ENCODE assay signal across 31 cellular contexts in genomic region chr11:34613015-34613414, GRCh38. TPM values are rescaled to one million over a fixed set of nuclear protein-coding genes. Genes with fewer than 3 reads are reported as not detected.
DNase-seq lines count a peak whose midpoint lies in the region; ATAC-seq, FAIRE-seq and TF ChIP-seq lines count a peak whose summit lies in the region.
"Had no signal": no experiment of that assay in that cellular context is flagged by ENCODE, and none has a peak within 500 bp of the region (broad histone marks: within the 10 kb centered on the region; RNA-seq: fewer than 3 reads in every experiment).

No MANE protein-coding gene starts in this region.

- RAD21 ChIA-PET in GM12878 (lab: Charles Lee; ENCODE audit: unreplicated experiment), result no interaction called here

- H3K4me3 ChIP-seq in A549 (no peak overlapping the region), GM12878 (no peak overlapping the region)
- H3K4me3 ChIP-seq: cardiac muscle cell, coronary artery, esophagus muscularis mucosa, hepatocyte, neural progenitor cell, right atrium auricular region, smooth muscle cell had no signal

- no peak overlapping the region for H3K9ac ChIP-seq in GM12878 (ENCODE audit: control insufficient read depth, insufficient read depth, low read length)
- H3K9ac ChIP-seq: neural progenitor cell, parathyroid adenoma had no signal

- SMC1A ChIA-PET in GM12878 (lab: Charles Lee; ENCODE audit: uncharacterized antibody, unreplicated experiment), result interaction anchor here (0.9 kb wide), 1 partner anchor 37 kb away, joined by 3 read pairs; no protein-coding TSS in a partner anchor

- DNase-seq in A549 (ENCODE audit: low read depth in 1 of 2, low spot score in 1 of 2) (no peak), GM12878 (ENCODE audit: low read depth, low spot score) (no peak), SW480 (ENCODE audit: low spot score) (no peak)
- no peak for DNase-seq in activated CD4-positive, alpha-beta T cell treated with anti-CD3 and anti-CD28 coated beads for 36 hours
- DNase-seq: activated CD4-positive, alpha-beta T cell treated with anti-CD3 and anti-CD28 coated beads, Interleukin-2, amount 50 U/mL, for 48 hours; activated CD4-positive, CD25-positive, alpha-beta regulatory T cell; activated CD8-positive, alpha-beta memory T cell treated with anti-CD3 and anti-CD28 coated beads, Interleukin-2, amount 50 U/mL, for 4 hours; activated naive CD8-positive, alpha-beta T cell treated with anti-CD3 and anti-CD28 coated beads for 36 hours; aorta; foreskin melanocyte; NCI-H1092 treated with DMSO at 0.1 percent for 48 hours; NCI-H1930; NCI-H526 had no signal

- H3K27ac ChIP-seq in A549, result peak overlapping the region; percentile 39 to 86; a peak in 5 of 6 replicates
- no peak overlapping the region for H3K27ac ChIP-seq in GM12878 (ENCODE audit: control insufficient read depth, insufficient read depth)
- H3K27ac ChIP-seq: cardiac muscle cell, coronary artery, esophagus muscularis mucosa, hepatocyte, neural progenitor cell, parathyroid adenoma, right atrium auricular region had no signal

- ATAC-seq in A549, result no peak
- peak; percentile 4 for ATAC-seq in GM19328 (IDR thresholded peaks at IDR 0.05; ENCODE audit: unreplicated experiment)
- peak; percentile 4 for ATAC-seq in HG02852 (IDR thresholded peaks at IDR 0.05; ENCODE audit: unreplicated experiment)
- ATAC-seq in GM12878, result no peak
- no peak for ATAC-seq in HG03139 (IDR thresholded peaks at IDR 0.05; ENCODE audit: unreplicated experiment)
- no peak for ATAC-seq in activated CD4-positive, alpha-beta T cell treated with anti-CD3 and anti-CD28 coated beads for 36 hours
- no peak for ATAC-seq in GM19395 (IDR thresholded peaks at IDR 0.05; ENCODE audit: unreplicated experiment)

- CTCF ChIA-PET in A549 (lab: Yijun Ruan, JAX) (interaction anchor here (1.3 to 1.9 kb wide), 2 partner anchors 13 to 46 kb away, joined by 4 to 5 read pairs; no protein-coding TSS in a partner anchor), GM12878 (lab: Yijun Ruan, JAX) (interaction anchor here (0.6 to 1.1 kb wide), 2 partner anchors 11 to 99 kb away, joined by 3 read pairs; no protein-coding TSS in a partner anchor)
- CTCF ChIA-PET in activated CD4-positive, alpha-beta T cell treated with anti-CD3 and anti-CD28 coated beads for 36 hours (lab: Charles Lee), result interaction anchor here (0.7 to 1.0 kb wide), 2 partner anchors 25 to 556 kb away, joined by 3 read pairs; no protein-coding TSS in a partner anchor

- BruUV-seq in GM12878 (replicated peaks; lab: Mats Ljungman, UMichigan), result no TSS peak

- TF ChIP-seq POLR2A in A549 (IDR thresholded peaks at IDR 0.05; ENCODE audit: low read length) (no peak), GM12878 (IDR thresholded peaks at IDR 0.05; ENCODE audit: low read depth, low read length) (no peak)

- peaks cover 39% of the 10 kb centered on the region for H3K4me1 ChIP-seq in A549
- H3K4me1 ChIP-seq in GM12878 (ENCODE audit: control insufficient read depth, insufficient read depth, low read length), result peaks cover 20% of the 10 kb centered on the region
- H3K4me1 ChIP-seq: esophagus muscularis mucosa, neural progenitor cell had no signal

- POLR2A ChIA-PET in A549 (lab: Yijun Ruan, JAX) (no interaction called here), GM12878 (lab: Charles Lee) (interaction anchor here (0.6 kb wide), 1 partner anchor 563 kb away, joined by 4 read pairs; no protein-coding TSS in a partner anchor)
- POLR2A ChIA-PET in activated CD4-positive, alpha-beta T cell treated with anti-CD3 and anti-CD28 coated beads for 36 hours (lab: Charles Lee), result no interaction called here

- no peaks in the 10 kb centered on the region for H4K20me1 ChIP-seq in GM12878 (ENCODE audit: control insufficient read depth, insufficient read depth)

- H3K4me2 ChIP-seq in A549, result 0 out of 3 replicates have a peak overlapping the region, but pooled peaks have one; percentile 15
- peak overlapping the region; percentile 31; the same call in 1 of the 2 replicates for H3K4me2 ChIP-seq in GM12878 (ENCODE audit: control insufficient read depth, insufficient read depth)
- H3K4me2 ChIP-seq: hepatocyte, neural progenitor cell, smooth muscle cell had no signal

- TF ChIP-seq EP300 in A549 (IDR thresholded peaks at IDR 0.05) (no peak), GM12878 (IDR thresholded peaks at IDR 0.05; ENCODE audit: borderline replicate concordance in 1 of 2, control insufficient read depth in 1 of 2, low read depth in 2 of 2, low read length in 2 of 2) (no peak)

- H3K4me3 Mint-ChIP-seq in activated CD4-positive, alpha-beta T cell treated with anti-CD3 and anti-CD28 coated beads for 36 hours, result no peak overlapping the region
- H3K4me3 Mint-ChIP-seq: activated naive CD8-positive, alpha-beta T cell treated with anti-CD3 and anti-CD28 coated beads for 36 hours; IgD-negative memory B cell; memory B cell; neural progenitor cell; type B pancreatic cell had no signal

- intact Hi-C loops in GM12878 (cut with micrococcal nuclease; ENCODE audit: unreplicated experiment), result no loop called here
- intact Hi-C loops in activated CD4-positive, alpha-beta T cell treated with anti-CD3 and anti-CD28 coated beads for 36 hours (cut with DNase I, micrococcal nuclease), result loop anchor here in 1 of 2 experiments (1.0 kb wide), 1 partner anchor 41 kb away; no protein-coding TSS in a partner anchor

- in situ Hi-C loops in GM12878 (cut with MboI), result no loop called here

- no peaks in the 10 kb centered on the region for H3K36me3 ChIP-seq in GM12878 (ENCODE audit: control insufficient read depth in 2 of 2, insufficient read depth in 2 of 2, low read length in 1 of 2)
- H3K36me3 ChIP-seq: cardiac muscle cell, esophagus muscularis mucosa, neural progenitor cell, right atrium auricular region had no signal

- peaks cover 0 to 5% of the 10 kb centered on the region in 2 experiments; a peak in 1 of 4 replicates for H3K27me3 ChIP-seq in GM12878 (replicated peaks in 1 of 2; ENCODE audit: control insufficient read depth in 2 of 2, insufficient read depth in 2 of 2, low read length in 1 of 2)
- H3K27me3 ChIP-seq: cardiac muscle cell, esophagus muscularis mucosa, hepatocyte, neural progenitor cell, right atrium auricular region had no signal

- H3K27me3 Mint-ChIP-seq in activated CD4-positive, alpha-beta T cell treated with anti-CD3 and anti-CD28 coated beads for 36 hours, result peaks cover 13% of the 10 kb centered on the region
- H3K27me3 Mint-ChIP-seq: IgD-negative memory B cell, memory B cell, type B pancreatic cell had no signal

- no peak overlapping the region for H2AFZ ChIP-seq in GM12878 (ENCODE audit: control insufficient read depth, low read depth, low read length)
- H2AFZ ChIP-seq: hepatocyte, neural progenitor cell had no signal

- H3K4me1 Mint-ChIP-seq in activated CD4-positive, alpha-beta T cell treated with anti-CD3 and anti-CD28 coated beads for 36 hours, result peaks cover 18% of the 10 kb centered on the region

- no peaks in the 10 kb centered on the region for H3K79me2 ChIP-seq in GM12878 (ENCODE audit: control insufficient read depth, insufficient read depth, low read length)
- H3K79me2 ChIP-seq: hepatocyte, parathyroid adenoma had no signal

- no peaks in the 10 kb centered on the region for H3K9me3 Mint-ChIP-seq in activated CD4-positive, alpha-beta T cell treated with anti-CD3 and anti-CD28 coated beads for 36 hours (ENCODE audit: low read depth)
- H3K9me3 Mint-ChIP-seq: activated naive CD8-positive, alpha-beta T cell treated with anti-CD3 and anti-CD28 coated beads for 36 hours; memory B cell; neural progenitor cell; type B pancreatic cell had no signal

- FAIRE-seq in A549 (lab: Jason Lieb, UNC) (no peak), GM12878 (lab: Jason Lieb, UNC) (no peak)
- FAIRE-seq: A204.1, H1, RCC 7860 had no signal

- TF ChIP-seq CTCF in A549 (IDR thresholded peaks at IDR 0.05), result no peak
- no peak for TF ChIP-seq CTCF in GM12878 (IDR thresholded peaks at IDR 0.05 in 2 of 3, conservative IDR thresholded peaks at IDR 0.05 in 1 of 3; ENCODE audit: control insufficient read depth in 2 of 3, extremely low read depth in 1 of 3, insufficient read depth in 1 of 3, low read depth in 3 of 3, low read length in 3 of 3)

- no peaks in the 10 kb centered on the region for H3K36me3 Mint-ChIP-seq in activated CD4-positive, alpha-beta T cell treated with anti-CD3 and anti-CD28 coated beads for 36 hours (ENCODE audit: low read depth)
- H3K36me3 Mint-ChIP-seq: activated naive CD8-positive, alpha-beta T cell treated with anti-CD3 and anti-CD28 coated beads for 36 hours; memory B cell; neural progenitor cell; type B pancreatic cell had no signal

- H3K9me3 ChIP-seq in A549, result no peaks in the 10 kb centered on the region
- H3K9me3 ChIP-seq in GM12878 (replicated peaks; ENCODE audit: control insufficient read depth, insufficient read depth, low read length), result no peaks in the 10 kb centered on the region; the same call in 2 of the 3 replicates
- H3K9me3 ChIP-seq: esophagus muscularis mucosa, right atrium auricular region had no signal

- TF ChIP-seq RAD21 in A549 (conservative IDR thresholded peaks at IDR 0.05 in 1 of 2, IDR thresholded peaks at IDR 0.05 in 1 of 2), result no peak
- no peak for TF ChIP-seq RAD21 in GM12878 (IDR thresholded peaks at IDR 0.05; ENCODE audit: insufficient read depth, low read depth, low read length)

- no peak overlapping the region for H3K27ac Mint-ChIP-seq in activated CD4-positive, alpha-beta T cell treated with anti-CD3 and anti-CD28 coated beads for 36 hours
- H3K27ac Mint-ChIP-seq: activated naive CD8-positive, alpha-beta T cell treated with anti-CD3 and anti-CD28 coated beads for 36 hours; IgD-negative memory B cell; memory B cell; neural progenitor cell; type B pancreatic cell had no signal

RNA-seq across cellular contexts. Expression of gene EHF, which starts 7.9 kb away (rescaled TPM):
- polyA plus RNA-seq in A549 (2011; rRNA removed) (4.9 and 5.4 TPM in 2 replicates), A549 (2017; fragmentation: RNase III; extraction: RNeasy Plus Mini Kit Qiagen cat#74134 plus additional on column Dnase treatment) (6.0 to 7.8 TPM (median 7.0 TPM) in 3 replicates), GM12878 (2011; rRNA removed) (0.03 TPM in 1 of 2 replicates, not detected in the other), GM12878 (2014; fragmentation: Illumina TruSeq; extraction: Trizol) (0.19 TPM in 1 of 2 replicates, not detected in the other), GM12878 (2014; fragmentation: Nextera tagmentation; extraction: Ambion mirVana) (not detected), GM12878 (2014; rRNA removed) (0.04 and 0.38 TPM in 2 replicates), GM12878 (2016; fragmentation: Nextera tagmentation; extraction: Ambion mirVana) (under 1 TPM in 1 of 2 experiments, not detected in 1; 0.08 TPM)
- 0.96 and 1.3 TPM in 2 replicates for polyA plus RNA-seq in A549 (2012; cell fraction: cytosol; rRNA removed)
- 1.0 TPM in 2 replicates for polyA plus RNA-seq in A549 (2012; cell fraction: nucleus; rRNA removed)
- polyA minus RNA-seq in A549 (2011; rRNA and poly(A)+ RNA removed), result 19.9 and 22.1 TPM in 2 replicates
- total RNA-seq in GM12878 (2013; cell fraction: nucleolus; rRNA removed), result not detected in 2 replicates
- total RNA-seq in GM12878 (2014; rRNA removed) (not detected in 2 replicates), GM12878 (2014; rRNA removed; fragmentation: Illumina TruSeq; extraction: Trizol) (0.04 TPM in 1 of 2 replicates, not detected in the other), GM12878 (2021) (0.16 and 0.33 TPM in 2 replicates)
- polyA plus RNA-seq in GM12878 (2011; ENCODE audit: low read depth), result not detected
- not detected in 2 replicates for polyA plus RNA-seq in GM12878 (2011; cell fraction: cytosol; rRNA removed)
- polyA plus RNA-seq in GM12878 (2011; cell fraction: nucleus; rRNA removed), result not detected in 2 replicates
- polyA plus RNA-seq in GM12878 (2012), result not detected in 2 replicates
- polyA minus RNA-seq in GM12878 (2011; rRNA and poly(A)+ RNA removed), result not detected in 2 replicates
- polyA minus RNA-seq in GM12878 (2011; cell fraction: cytosol; rRNA and poly(A)+ RNA removed), result not detected in 2 replicates
- polyA minus RNA-seq in GM12878 (2011; cell fraction: nucleus; rRNA and poly(A)+ RNA removed), result not detected in 2 replicates
- under 1 TPM; 0.14 to 0.25 TPM for total RNA-seq in activated CD4-positive, alpha-beta T cell treated with anti-CD3 and anti-CD28 coated beads for 36 hours
- total RNA-seq: activated naive CD8-positive, alpha-beta T cell treated with anti-CD3 and anti-CD28 coated beads for 36 hours; cardiac muscle cell; H1 had no signal
- polyA plus RNA-seq: cardiac muscle cell, H1, IgD-negative memory B cell had no signal

Comparison
In these comparisons a context has a peak if more than half of its experiments do, and no peak if none do; other contexts are left out.
1. ATAC-seq: peak in GM19328 (single experiment) and HG02852 (single experiment); none in A549 (0 of 2), GM12878 (single experiment), HG03139 (single experiment), activated CD4-positive, alpha-beta T cell treated with anti-CD3 and anti-CD28 coated beads for 36 hours (single experiment) and GM19395 (single experiment).